Comparison of ENCODE assay signal across 15 cellular contexts in genomic region chr3:64642327-64643151, GRCh38. TPM values are rescaled to one million over a fixed set of nuclear protein-coding genes. Genes with fewer than 3 reads are reported as not detected.
A peak's percentile ranks its signal among the peaks of the same experiment; 100 is the strongest.
DNase-seq lines count a peak whose midpoint lies in the region; ATAC-seq, FAIRE-seq and TF ChIP-seq lines count a peak whose summit lies in the region.
"Had no signal": no experiment of that assay in that cellular context is flagged by ENCODE, and none has a peak within 500 bp of the region (broad histone marks: within the 10 kb centered on the region; RNA-seq: fewer than 3 reads in every experiment).

No MANE protein-coding gene starts in this region.

- no peak overlapping the region for H4K8ac ChIP-seq in H9 (replicated peaks; ENCODE audit: insufficient read length, low read depth, low read length)

- H3K9me3 Mint-ChIP-seq in H9 (no peaks in the 10 kb centered on the region), glutamatergic neuron (ENCODE audit: unreplicated experiment) (no peaks in the 10 kb centered on the region), progenitor cell of endocrine pancreas (ENCODE audit: low read depth) (peaks cover 4% of the 10 kb centered on the region), immature natural killer cell (peaks cover 0 to 15% (median 5%) of the 10 kb centered on the region in 6 donors)
- H3K9me3 Mint-ChIP-seq: stimulated activated naive CD8-positive, alpha-beta T cell treated with anti-CD3 and anti-CD28 coated beads, Interleukin-15, amount 100 ng/mL, for 72 hours had no signal

- H3K27ac Mint-ChIP-seq in H9 (peak overlapping the region in 2 of 3 experiments; percentile 69 to 95; a peak in 4 of 7 replicates), glutamatergic neuron (ENCODE audit: unreplicated experiment) (peak overlapping the region; percentile 59), progenitor cell of endocrine pancreas (peak overlapping the region; percentile 94), immature natural killer cell (no peak overlapping the region)
- H3K27ac Mint-ChIP-seq: stimulated activated naive CD8-positive, alpha-beta T cell treated with anti-CD3 and anti-CD28 coated beads, Interleukin-15, amount 100 ng/mL, for 72 hours had no signal

- H3K9me3 ChIP-seq in H9 (ENCODE audit: control insufficient read depth, low read depth, low read length): no peaks in the 10 kb centered on the region
- no peaks in the 10 kb centered on the region for H3K9me3 ChIP-seq in pancreas
- no peaks in the 10 kb centered on the region for H3K9me3 ChIP-seq in aorta (ENCODE audit: control insufficient read depth, low read length)
- H3K9me3 ChIP-seq: heart left ventricle had no signal

- no peaks in the 10 kb centered on the region for H3K36me3 Mint-ChIP-seq in H9 (ENCODE audit: insufficient read depth in 1 of 3, low read depth in 3 of 3)
- no peaks in the 10 kb centered on the region for H3K36me3 Mint-ChIP-seq in glutamatergic neuron (ENCODE audit: unreplicated experiment)
- peaks cover 22% of the 10 kb centered on the region for H3K36me3 Mint-ChIP-seq in progenitor cell of endocrine pancreas (ENCODE audit: insufficient read depth)
- H3K36me3 Mint-ChIP-seq in immature natural killer cell: no peaks in the 10 kb centered on the region

- intact Hi-C loops in pancreas (cut with DNase I) (no loop called here), aorta (cut with DNase I) (no loop called here)

- WGBS in H9 (ENCODE audit: extremely low coverage, insufficient read length, low lambda C conversion rate): no CpG with 5 or more reads among the region's 18 CpGs
- WGBS in pancreas, 2 donors: 89 to 95% methylated on average over 18 of the region's 18 CpGs
- 93 to 95% methylated on average over 18 of the region's 18 CpGs for WGBS in aorta, 2 donors

- FAIRE-seq in pancreas (lab: Jason Lieb, UNC): no peak

- no peak overlapping the region for H2BK12ac ChIP-seq in H9 (ENCODE audit: insufficient read length, low read depth, low read length)

- H2BK120ac ChIP-seq in H9 (ENCODE audit: low read depth, low read length, poor library complexity, severe bottlenecking): no peak overlapping the region

- H2AK5ac ChIP-seq in H9 (ENCODE audit: insufficient read length, low read length): no peak overlapping the region

- H3K56ac ChIP-seq in H9 (ENCODE audit: insufficient read length, low read depth, low read length): no peak overlapping the region

- H3K27me3 ChIP-seq in H9 (ENCODE audit: insufficient read depth, low read length): no peaks in the 10 kb centered on the region
- H3K27me3 ChIP-seq in pancreas: no peaks in the 10 kb centered on the region
- H3K27me3 ChIP-seq in aorta (ENCODE audit: control insufficient read depth in 1 of 2, insufficient read depth in 2 of 2, low read length in 1 of 2): no peaks in the 10 kb centered on the region
- H3K27me3 ChIP-seq: heart left ventricle had no signal

- H4K91ac ChIP-seq in H9 (ENCODE audit: insufficient read length, low read depth, low read length): no peak overlapping the region

- ATAC-seq in pancreas (no peak), aorta (ENCODE audit: low FRiP score) (no peak), HG03521 (IDR thresholded peaks at IDR 0.05; ENCODE audit: unreplicated experiment) (no peak)
- ATAC-seq: stimulated activated naive CD8-positive, alpha-beta T cell treated with anti-CD3 and anti-CD28 coated beads, Interleukin-15, amount 100 ng/mL, for 72 hours had no signal

- H3K4ac ChIP-seq in H9 (ENCODE audit: low read depth, low read length): no peak overlapping the region

- DNase-seq in H9 (peak; percentile 40), NCI-H69 (lab: John Stamatoyannopoulos, UW) (peak; percentile 84), glutamatergic neuron (peak; percentile 33), progenitor cell of endocrine pancreas (ENCODE audit: low spot score, unreplicated experiment) (no peak), pancreas (no peak), aorta (no peak), immature natural killer cell (no peak)
- DNase-seq: activated CD4-positive, alpha-beta T cell treated with anti-CD3 and anti-CD28 coated beads for 4 hours; activated T-cell treated with anti-CD3 and anti-CD28 coated beads, Interleukin-2, amount 50 U/mL, for 1 hour; heart left ventricle; NCI-H1694; NK-92 treated with Interleukin-12 subunit alpha and Interleukin-12 subunit beta, amount 100 ng/mL, for 24 hours; stimulated activated naive CD8-positive, alpha-beta T cell treated with anti-CD3 and anti-CD28 coated beads, Interleukin-15, amount 100 ng/mL, for 72 hours had no signal

- H2BK5ac ChIP-seq in H9 (ENCODE audit: insufficient read length, low read length): no peak overlapping the region

- TF ChIP-seq CTCF in H9 (conservative IDR thresholded peaks at IDR 0.05) (no peak), glutamatergic neuron (IDR thresholded peaks at IDR 0.05; ENCODE audit: partially characterized antibody, unreplicated experiment) (no peak), progenitor cell of endocrine pancreas (IDR thresholded peaks at IDR 0.05; ENCODE audit: unreplicated experiment) (no peak), pancreas (IDR thresholded peaks at IDR 0.05) (no peak)

- peaks cover 1% of the 10 kb centered on the region; the same call in 1 of the 2 replicates for H3K27me3 Mint-ChIP-seq in H9 (ENCODE audit: low read depth)
- peaks cover 1% of the 10 kb centered on the region for H3K27me3 Mint-ChIP-seq in glutamatergic neuron (ENCODE audit: unreplicated experiment)
- no peaks in the 10 kb centered on the region for H3K27me3 Mint-ChIP-seq in progenitor cell of endocrine pancreas
- H3K27me3 Mint-ChIP-seq in immature natural killer cell (ENCODE audit: low read depth in 3 of 3): no peaks in the 10 kb centered on the region
- H3K27me3 Mint-ChIP-seq: stimulated activated naive CD8-positive, alpha-beta T cell treated with anti-CD3 and anti-CD28 coated beads, Interleukin-15, amount 100 ng/mL, for 72 hours had no signal

- H2BK20ac ChIP-seq in H9 (ENCODE audit: low read depth, low read length, poor library complexity, severe bottlenecking): no peak overlapping the region

- H2AFZ ChIP-seq in H9 (ENCODE audit: low read length): no peak overlapping the region

- H3K79me1 ChIP-seq in H9 (ENCODE audit: insufficient read depth, low read depth, low read length, poor library complexity, severe bottlenecking): no peaks in the 10 kb centered on the region

- no peaks in the 10 kb centered on the region for H4K20me1 ChIP-seq in H9 (ENCODE audit: control insufficient read depth, insufficient read depth, insufficient read length)

- H4K5ac ChIP-seq in H9 (ENCODE audit: insufficient read length, low read depth, low read length): peak overlapping the region; percentile 8

- no peak overlapping the region for H3K4me3 ChIP-seq in pancreas
- no peak overlapping the region for H3K4me3 ChIP-seq in aorta (ENCODE audit: low read length in 2 of 2)
- H3K4me3 ChIP-seq: heart left ventricle had no signal

- H3K23ac ChIP-seq in H9 (ENCODE audit: insufficient read length, low read depth, low read length): no peak overlapping the region

- H3K4me2 ChIP-seq in H9 (ENCODE audit: insufficient read depth, insufficient read length, low read length): no peak overlapping the region

- H3K36me3 ChIP-seq in pancreas: peaks cover 0 to 3% (median 0%) of the 10 kb centered on the region in 3 donors
- H3K36me3 ChIP-seq in aorta (ENCODE audit: control insufficient read depth in 1 of 2, insufficient read depth in 2 of 2, low read length in 1 of 2): no peaks in the 10 kb centered on the region

- H3K4me3 Mint-ChIP-seq in H9: no peak overlapping the region
- H3K4me3 Mint-ChIP-seq in glutamatergic neuron (ENCODE audit: unreplicated experiment): no peak overlapping the region
- no peak overlapping the region for H3K4me3 Mint-ChIP-seq in progenitor cell of endocrine pancreas (ENCODE audit: low read depth)
- no peak overlapping the region for H3K4me3 Mint-ChIP-seq in immature natural killer cell
- H3K4me3 Mint-ChIP-seq: stimulated activated naive CD8-positive, alpha-beta T cell treated with anti-CD3 and anti-CD28 coated beads, Interleukin-15, amount 100 ng/mL, for 72 hours had no signal

- no peaks in the 10 kb centered on the region for H3K79me2 ChIP-seq in H9 (ENCODE audit: insufficient read depth, low read length)

- H3K4me1 ChIP-seq in H9 (ENCODE audit: insufficient read depth, low read length): peaks cover 4% of the 10 kb centered on the region; the same call in 1 of the 2 replicates
- peaks cover 0 to 4% (median 0%) of the 10 kb centered on the region in 3 donors for H3K4me1 ChIP-seq in pancreas
- no peaks in the 10 kb centered on the region for H3K4me1 ChIP-seq in aorta (ENCODE audit: control insufficient read depth in 1 of 2, insufficient read depth in 2 of 2, low read length in 2 of 2)

- H3K14ac ChIP-seq in H9 (ENCODE audit: insufficient read depth, low read length): no peak overlapping the region; the same call in 1 of the 2 replicates

- no peak overlapping the region for H3T11ph ChIP-seq in H9 (ENCODE audit: low read length)

- H3K27ac ChIP-seq in H9 (ENCODE audit: insufficient read length, low read depth, low read length) (no peak overlapping the region), pancreas (no peak overlapping the region), aorta (ENCODE audit: low read depth in 1 of 2, low read length in 2 of 2) (no peak overlapping the region)

- H3K18ac ChIP-seq in H9 (ENCODE audit: insufficient read length, low read depth, low read length): no peak overlapping the region

- H3K4me1 Mint-ChIP-seq in H9 (peaks cover 20 to 26% of the 10 kb centered on the region in 2 experiments), glutamatergic neuron (ENCODE audit: low read depth, unreplicated experiment) (peaks cover 25% of the 10 kb centered on the region), progenitor cell of endocrine pancreas (ENCODE audit: low read depth) (peaks cover 50% of the 10 kb centered on the region), immature natural killer cell (no peaks in the 10 kb centered on the region)
- H3K4me1 Mint-ChIP-seq: stimulated activated naive CD8-positive, alpha-beta T cell treated with anti-CD3 and anti-CD28 coated beads, Interleukin-15, amount 100 ng/mL, for 72 hours had no signal

- no peaks in the 10 kb centered on the region for H3K23me2 ChIP-seq in H9 (ENCODE audit: insufficient read length, low read depth, low read length, poor library complexity, severe bottlenecking)

- H2BK15ac ChIP-seq in H9 (ENCODE audit: low read depth, low read length): no peak overlapping the region

- H3K9ac ChIP-seq in H9 (ENCODE audit: extremely low read depth, insufficient read length, low read length): no peak overlapping the region

RNA-seq across cellular contexts. Expression of gene ADAMTS9, which starts 45.3 kb away (rescaled TPM):
- total RNA-seq in H9 (2021) (0.18 and 0.46 TPM in 2 replicates), glutamatergic neuron (ENCODE audit: unreplicated experiment) (2.3 TPM), progenitor cell of endocrine pancreas (53.8 and 54.2 TPM in 2 replicates), pancreas (10 to 100 TPM; 11.4 to 18.4 (median 15.7) TPM), aorta (100 to 1,000 TPM; 161 to 212 TPM)
- polyA plus RNA-seq in pancreas (10 to 100 TPM; 19.2 to 34.7 TPM), aorta (10 to 100 TPM in 1 of 2 donors, 1 to 10 TPM in 1; 7.0 to 21.9 TPM), immature natural killer cell (not detected)
- total RNA-seq: T-helper 2 cell treated with Interferon-gamma antibody and Interleukin-4, amounts not matched to agents 100 ng/mL and 5 ng/mL, for 36 hours had no signal

Comparison
In these comparisons a context has a peak if more than half of its experiments do, and no peak if none do; other contexts are left out.
1. DNase-seq: peak in H9 (single experiment), NCI-H69 (single experiment) and glutamatergic neuron (single experiment); none in progenitor cell of endocrine pancreas (single experiment), pancreas (0 of 6), aorta (0 of 2) and immature natural killer cell (0 of 3).
2. H3K27ac Mint-ChIP-seq: peak in H9 (2 of 3), glutamatergic neuron (single experiment) and progenitor cell of endocrine pancreas (single experiment); none in immature natural killer cell (0 of 6).